In the genomic region with DNA sequence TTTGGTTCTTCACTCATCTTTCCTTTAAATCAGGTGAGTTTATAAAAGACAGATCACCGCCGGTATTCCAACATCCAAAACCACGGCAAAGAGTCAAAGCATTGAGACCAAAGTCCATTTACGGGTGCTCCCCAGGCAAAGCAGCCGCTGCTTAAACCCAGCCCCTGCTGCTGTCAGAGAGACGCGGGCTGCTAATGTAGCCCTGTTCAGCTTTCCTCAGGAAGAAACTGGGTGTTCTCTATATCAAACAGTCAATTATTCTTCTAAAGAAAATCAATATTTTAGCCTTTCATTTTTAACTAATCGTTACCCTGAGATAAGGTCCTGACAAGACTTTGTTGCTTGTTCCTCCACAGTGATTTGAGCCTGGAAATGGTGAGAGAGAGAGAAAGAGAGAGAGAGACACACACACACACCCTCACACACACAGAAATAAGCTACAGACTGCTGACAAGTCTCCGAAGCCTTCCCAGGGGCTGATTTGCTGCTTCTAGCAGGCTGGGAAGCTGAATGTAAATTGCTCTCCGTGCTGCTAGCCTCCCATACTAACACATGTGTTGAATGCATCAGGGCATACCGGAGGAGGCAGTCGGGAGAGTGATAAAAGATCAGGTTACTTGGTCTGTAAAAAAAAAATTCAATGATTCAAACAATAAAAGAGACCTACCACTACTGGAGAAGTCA, we compare ENCODE assay signal across 1 cellular context.
TF ChIP-seq lines count a peak whose summit lies in the region.

No MANE protein-coding gene starts in this region.

TF ChIP-seq in HEK293, 187 proteins besides CTCF, POLR2A, EP300 and RAD21 (continued from another document):
- TF ChIP-seq, protein P1, sequence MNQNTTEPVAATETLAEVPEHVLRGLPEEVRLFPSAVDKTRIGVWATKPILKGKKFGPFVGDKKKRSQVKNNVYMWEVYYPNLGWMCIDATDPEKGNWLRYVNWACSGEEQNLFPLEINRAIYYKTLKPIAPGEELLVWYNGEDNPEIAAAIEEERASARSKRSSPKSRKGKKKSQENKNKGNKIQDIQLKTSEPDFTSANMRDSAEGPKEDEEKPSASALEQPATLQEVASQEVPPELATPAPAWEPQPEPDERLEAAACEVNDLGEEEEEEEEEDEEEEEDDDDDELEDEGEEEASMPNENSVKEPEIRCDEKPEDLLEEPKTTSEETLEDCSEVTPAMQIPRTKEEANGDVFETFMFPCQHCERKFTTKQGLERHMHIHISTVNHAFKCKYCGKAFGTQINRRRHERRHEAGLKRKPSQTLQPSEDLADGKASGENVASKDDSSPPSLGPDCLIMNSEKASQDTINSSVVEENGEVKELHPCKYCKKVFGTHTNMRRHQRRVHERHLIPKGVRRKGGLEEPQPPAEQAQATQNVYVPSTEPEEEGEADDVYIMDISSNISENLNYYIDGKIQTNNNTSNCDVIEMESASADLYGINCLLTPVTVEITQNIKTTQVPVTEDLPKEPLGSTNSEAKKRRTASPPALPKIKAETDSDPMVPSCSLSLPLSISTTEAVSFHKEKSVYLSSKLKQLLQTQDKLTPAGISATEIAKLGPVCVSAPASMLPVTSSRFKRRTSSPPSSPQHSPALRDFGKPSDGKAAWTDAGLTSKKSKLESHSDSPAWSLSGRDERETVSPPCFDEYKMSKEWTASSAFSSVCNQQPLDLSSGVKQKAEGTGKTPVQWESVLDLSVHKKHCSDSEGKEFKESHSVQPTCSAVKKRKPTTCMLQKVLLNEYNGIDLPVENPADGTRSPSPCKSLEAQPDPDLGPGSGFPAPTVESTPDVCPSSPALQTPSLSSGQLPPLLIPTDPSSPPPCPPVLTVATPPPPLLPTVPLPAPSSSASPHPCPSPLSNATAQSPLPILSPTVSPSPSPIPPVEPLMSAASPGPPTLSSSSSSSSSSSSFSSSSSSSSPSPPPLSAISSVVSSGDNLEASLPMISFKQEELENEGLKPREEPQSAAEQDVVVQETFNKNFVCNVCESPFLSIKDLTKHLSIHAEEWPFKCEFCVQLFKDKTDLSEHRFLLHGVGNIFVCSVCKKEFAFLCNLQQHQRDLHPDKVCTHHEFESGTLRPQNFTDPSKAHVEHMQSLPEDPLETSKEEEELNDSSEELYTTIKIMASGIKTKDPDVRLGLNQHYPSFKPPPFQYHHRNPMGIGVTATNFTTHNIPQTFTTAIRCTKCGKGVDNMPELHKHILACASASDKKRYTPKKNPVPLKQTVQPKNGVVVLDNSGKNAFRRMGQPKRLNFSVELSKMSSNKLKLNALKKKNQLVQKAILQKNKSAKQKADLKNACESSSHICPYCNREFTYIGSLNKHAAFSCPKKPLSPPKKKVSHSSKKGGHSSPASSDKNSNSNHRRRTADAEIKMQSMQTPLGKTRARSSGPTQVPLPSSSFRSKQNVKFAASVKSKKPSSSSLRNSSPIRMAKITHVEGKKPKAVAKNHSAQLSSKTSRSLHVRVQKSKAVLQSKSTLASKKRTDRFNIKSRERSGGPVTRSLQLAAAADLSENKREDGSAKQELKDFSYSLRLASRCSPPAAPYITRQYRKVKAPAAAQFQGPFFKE (tag by site-specific recombination; IDR thresholded peaks at IDR 0.05; ENCODE audit: borderline replicate concordance), result no peak
- TF ChIP-seq ZFP41 (tag by site-specific recombination; IDR thresholded peaks at IDR 0.05; ENCODE audit: borderline replicate concordance), result no peak
- TF ChIP-seq ZNF221 (tag by site-specific recombination; IDR thresholded peaks at IDR 0.05; ENCODE audit: borderline replicate concordance), result no peak
- TF ChIP-seq ZNF596 (tag by site-specific recombination; IDR thresholded peaks at IDR 0.05), result peak; percentile 73; the same call in 1 of the 2 replicates
- TF ChIP-seq, protein P2, sequence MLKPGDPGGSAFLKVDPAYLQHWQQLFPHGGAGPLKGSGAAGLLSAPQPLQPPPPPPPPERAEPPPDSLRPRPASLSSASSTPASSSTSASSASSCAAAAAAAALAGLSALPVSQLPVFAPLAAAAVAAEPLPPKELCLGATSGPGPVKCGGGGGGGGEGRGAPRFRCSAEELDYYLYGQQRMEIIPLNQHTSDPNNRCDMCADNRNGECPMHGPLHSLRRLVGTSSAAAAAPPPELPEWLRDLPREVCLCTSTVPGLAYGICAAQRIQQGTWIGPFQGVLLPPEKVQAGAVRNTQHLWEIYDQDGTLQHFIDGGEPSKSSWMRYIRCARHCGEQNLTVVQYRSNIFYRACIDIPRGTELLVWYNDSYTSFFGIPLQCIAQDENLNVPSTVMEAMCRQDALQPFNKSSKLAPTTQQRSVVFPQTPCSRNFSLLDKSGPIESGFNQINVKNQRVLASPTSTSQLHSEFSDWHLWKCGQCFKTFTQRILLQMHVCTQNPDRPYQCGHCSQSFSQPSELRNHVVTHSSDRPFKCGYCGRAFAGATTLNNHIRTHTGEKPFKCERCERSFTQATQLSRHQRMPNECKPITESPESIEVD (tag by site-specific recombination; IDR thresholded peaks at IDR 0.05), result 0 out of 2 replicates have a peak, but pooled peaks have one; percentile 16
